In the genomic region with DNA sequence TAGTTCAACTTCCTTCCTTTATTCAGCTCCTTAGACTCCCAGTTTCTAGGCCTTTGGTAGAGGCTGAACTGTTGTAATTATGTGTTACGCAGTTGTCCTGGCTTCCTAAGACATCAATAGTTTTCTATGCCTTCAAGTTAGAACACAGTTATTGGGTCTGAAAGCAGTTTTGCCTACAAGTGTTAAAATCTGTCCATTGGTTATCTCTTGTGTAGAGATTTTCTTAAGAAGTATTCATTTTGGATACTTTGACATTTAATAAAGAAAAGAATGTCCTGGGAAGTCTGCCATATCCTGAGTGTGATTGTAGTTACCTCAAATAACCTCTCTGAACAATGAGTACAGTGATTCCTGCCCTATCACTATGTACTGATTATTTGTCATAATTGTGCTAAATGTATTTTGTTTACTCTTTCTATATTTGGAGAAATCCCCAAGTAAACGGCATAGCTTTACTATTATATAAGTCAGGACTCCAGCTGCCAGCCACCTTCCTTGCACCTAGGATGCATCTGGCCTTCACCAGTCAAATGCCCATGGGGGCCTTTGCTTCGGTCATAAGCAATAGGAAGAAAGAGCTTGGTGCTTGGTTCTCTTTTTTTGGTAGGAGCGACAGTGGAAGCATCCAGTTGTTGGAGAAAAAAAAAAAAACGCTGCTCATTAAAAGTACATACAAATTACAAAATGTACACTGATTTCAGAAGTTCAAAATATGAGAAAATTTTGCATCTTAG, we compare ENCODE assay signal across 18 cellular contexts.
DNase-seq lines count a peak whose midpoint lies in the region; ATAC-seq and TF ChIP-seq lines count a peak whose summit lies in the region.
"Had no signal": no experiment of that assay in that cellular context is flagged by ENCODE, and none has a peak within 500 bp of the region (broad histone marks: within the 10 kb centered on the region; RNA-seq: fewer than 3 reads in every experiment).

No MANE protein-coding gene starts in this region.

- peak overlapping the region; percentile 80 for H3K27ac ChIP-seq in left ventricle myocardium inferior (replicated peaks)
- no peak overlapping the region for H3K27ac ChIP-seq in substantia nigra (ENCODE audit: low read depth, low read length, poor library complexity, severe bottlenecking)
- H3K27ac ChIP-seq: BLaER1 treated with 17β-estradiol and CSF1 and Interleukin-3, amounts not matched to agents 10 nM and 100 nM; Peyer's patch had no signal

- H3K27me3 ChIP-seq in left ventricle myocardium inferior (ENCODE audit: low read depth) (no peaks in the 10 kb centered on the region), skeletal muscle satellite cell (ENCODE audit: control insufficient read depth, insufficient read depth, low read length) (no peaks in the 10 kb centered on the region)
- H3K27me3 ChIP-seq: BLaER1 treated with 17β-estradiol and CSF1 and Interleukin-3, amounts not matched to agents 10 nM and 100 nM; Peyer's patch; transverse colon had no signal

- intact Hi-C loops in left ventricle myocardium inferior (cut with micrococcal nuclease) = no loop called here

- peak overlapping the region; percentile 39 for H3K4me2 ChIP-seq in skeletal muscle satellite cell (ENCODE audit: low read length)
- H3K4me2 ChIP-seq: BLaER1 treated with 17β-estradiol and CSF1 and Interleukin-3, amounts not matched to agents 10 nM and 100 nM had no signal

- H3K4me1 ChIP-seq in left ventricle myocardium inferior (peaks cover 31% of the 10 kb centered on the region), skeletal muscle satellite cell (ENCODE audit: control insufficient read depth, insufficient read depth, low read length) (peaks cover 47% of the 10 kb centered on the region)
- H3K4me1 ChIP-seq: BLaER1 treated with 17β-estradiol and CSF1 and Interleukin-3, amounts not matched to agents 10 nM and 100 nM; Peyer's patch had no signal

- TF ChIP-seq CTCF in choroid plexus epithelial cell (conservative IDR thresholded peaks at IDR 0.05; ENCODE audit: low read depth, low read length) (no peak), left ventricle myocardium inferior (IDR thresholded peaks at IDR 0.05; ENCODE audit: borderline replicate concordance) (no peak)

- H3K9ac ChIP-seq in skeletal muscle satellite cell (ENCODE audit: low read depth, low read length) = peak overlapping the region; percentile 23
- H3K9ac ChIP-seq: BLaER1 treated with 17β-estradiol and CSF1 and Interleukin-3, amounts not matched to agents 10 nM and 100 nM had no signal

- H3K9me3 ChIP-seq in left ventricle myocardium inferior (replicated peaks) = no peaks in the 10 kb centered on the region
- no peaks in the 10 kb centered on the region for H3K9me3 ChIP-seq in skeletal muscle satellite cell (replicated peaks; ENCODE audit: low read length)
- H3K9me3 ChIP-seq: BLaER1 treated with 17β-estradiol and CSF1 and Interleukin-3, amounts not matched to agents 10 nM and 100 nM; Peyer's patch; transverse colon had no signal

- DNase-seq in NOMO-1 treated with DMSO at 0.1 percent for 48 hours (lab: John Stamatoyannopoulos, UW; ENCODE audit: unreplicated experiment) (peak; percentile 71), choroid plexus epithelial cell (ENCODE audit: low read depth) (peak; percentile 35), left ventricle myocardium inferior (no peak), DMS79 treated with DMSO at 0.1 percent for 48 hours (lab: John Stamatoyannopoulos, UW) (no peak), substantia nigra (lab: John Stamatoyannopoulos, UW) (no peak)
- DNase-seq: activated CD4-positive, alpha-beta T cell treated with anti-CD3 and anti-CD28 coated beads for 36 hours; cortex of kidney; midbrain; NCI-H345; Peyer's patch; stimulated activated CD4-positive, alpha-beta T cell treated with anti-CD3 and anti-CD28 coated beads, Interleukin-15, amount 100 ng/mL, for 24 hours; T-helper 17 cell; transverse colon had no signal

- H3K4me3 ChIP-seq in choroid plexus epithelial cell (ENCODE audit: low read depth, low read length) = no peak overlapping the region
- H3K4me3 ChIP-seq in left ventricle myocardium inferior = no peak overlapping the region
- H3K4me3 ChIP-seq in skeletal muscle satellite cell (ENCODE audit: low read length) = no peak overlapping the region
- H3K4me3 ChIP-seq: BLaER1 treated with 17β-estradiol and CSF1 and Interleukin-3, amounts not matched to agents 10 nM and 100 nM; Peyer's patch; transverse colon had no signal

- H3K36me3 ChIP-seq in left ventricle myocardium inferior (no peaks in the 10 kb centered on the region), skeletal muscle satellite cell (ENCODE audit: insufficient read depth, low read length) (no peaks in the 10 kb centered on the region)
- H3K36me3 ChIP-seq: BLaER1 treated with 17β-estradiol and CSF1 and Interleukin-3, amounts not matched to agents 10 nM and 100 nM; Peyer's patch; transverse colon had no signal

- ATAC-seq in GM21786 (IDR thresholded peaks at IDR 0.05; ENCODE audit: unreplicated experiment) (no peak), GM18870 (IDR thresholded peaks at IDR 0.05; ENCODE audit: unreplicated experiment) (no peak)
- ATAC-seq: activated CD4-positive, alpha-beta T cell treated with anti-CD3 and anti-CD28 coated beads for 36 hours; activated naive CD4-positive, alpha-beta T cell treated with anti-CD3 and anti-CD28 coated beads, Interleukin-2, amount 50 U/mL, for 72 hours; T-helper 17 cell had no signal

Comparison
In these comparisons a context has a peak if more than half of its experiments do, and no peak if none do; other contexts are left out.
1. DNase-seq: peak in NOMO-1 treated with DMSO at 0.1 percent for 48 hours (single experiment) and choroid plexus epithelial cell (single experiment); none in left ventricle myocardium inferior (single experiment), DMS79 treated with DMSO at 0.1 percent for 48 hours (single experiment) and substantia nigra (0 of 49).